ENCODE assay signal across 18 cellular contexts in genomic region chr10:86058964-86059363, GRCh38.
A peak's percentile ranks its signal among the peaks of the same experiment; 100 is the strongest.
DNase-seq lines count a peak whose midpoint lies in the region; ATAC-seq and TF ChIP-seq lines count a peak whose summit lies in the region.
"Had no signal": no experiment of that assay in that cellular context is flagged by ENCODE, and none has a peak within 500 bp of the region (broad histone marks: within the 10 kb centered on the region; RNA-seq: fewer than 3 reads in every experiment).

No MANE protein-coding gene starts in this region.

- peaks cover 11% of the 10 kb centered on the region for H3K4me1 Mint-ChIP-seq in glutamatergic neuron (ENCODE audit: low read depth, unreplicated experiment)
- H3K4me1 Mint-ChIP-seq in activated T-helper 17 cell treated with anti-CD3 and anti-CD28 coated beads, Interleukin-2, amount 50 U/mL, for 72 hours: no peaks in the 10 kb centered on the region
- H3K4me1 Mint-ChIP-seq: B cell had no signal

- H3K27me3 Mint-ChIP-seq in glutamatergic neuron (ENCODE audit: unreplicated experiment): peaks cover 5% of the 10 kb centered on the region
- peaks cover 10% of the 10 kb centered on the region for H3K27me3 Mint-ChIP-seq in activated T-helper 17 cell treated with anti-CD3 and anti-CD28 coated beads, Interleukin-2, amount 50 U/mL, for 72 hours

- peaks cover 5% of the 10 kb centered on the region for H3K36me3 Mint-ChIP-seq in glutamatergic neuron (ENCODE audit: unreplicated experiment)
- H3K36me3 Mint-ChIP-seq in activated T-helper 17 cell treated with anti-CD3 and anti-CD28 coated beads, Interleukin-2, amount 50 U/mL, for 72 hours (ENCODE audit: low read depth): no peaks in the 10 kb centered on the region
- H3K36me3 Mint-ChIP-seq: CD8-positive, alpha-beta T cell had no signal

- H3K4me3 Mint-ChIP-seq in glutamatergic neuron (ENCODE audit: unreplicated experiment): no peak overlapping the region
- no peak overlapping the region for H3K4me3 Mint-ChIP-seq in activated T-helper 17 cell treated with anti-CD3 and anti-CD28 coated beads, Interleukin-2, amount 50 U/mL, for 72 hours
- H3K4me3 Mint-ChIP-seq: B cell; CD4-positive, alpha-beta T cell; CD8-positive, alpha-beta T cell had no signal

- H3K27ac Mint-ChIP-seq in glutamatergic neuron (ENCODE audit: unreplicated experiment): peak overlapping the region; percentile 25
- H3K27ac Mint-ChIP-seq in activated T-helper 17 cell treated with anti-CD3 and anti-CD28 coated beads, Interleukin-2, amount 50 U/mL, for 72 hours: no peak overlapping the region
- H3K27ac Mint-ChIP-seq: B cell; CD4-positive, alpha-beta T cell; CD8-positive, alpha-beta T cell had no signal

- no peak for ATAC-seq in activated T-helper 17 cell treated with anti-CD3 and anti-CD28 coated beads, Interleukin-2, amount 50 U/mL, for 72 hours (replicated peaks)
- ATAC-seq: A549; CD8-positive, alpha-beta T cell had no signal

- peak; percentile 10 for DNase-seq in activated CD8-positive, alpha-beta memory T cell treated with anti-CD3 and anti-CD28 coated beads, Interleukin-2, amount 50 U/mL, for 48 hours
- no peak for DNase-seq in activated CD8-positive, alpha-beta memory T cell treated with anti-CD3 and anti-CD28 coated beads, Interleukin-2, amount 50 U/mL, for 4 hours
- DNase-seq in HT1080 (ENCODE audit: low read depth) (peak; percentile 49), glutamatergic neuron (no peak), mesenteric fat pad (ENCODE audit: low spot score) (peak; percentile 74), A172 (ENCODE audit: low spot score) (no peak), NCI-H1105 (lab: John Stamatoyannopoulos, UW) (no peak)
- DNase-seq: 8988T; AML-193; Caco-2; Calu3; CD4-positive, alpha-beta T cell; CD8-positive, alpha-beta T cell; DMS79 treated with DMSO at 0.1 percent for 48 hours; GF-D8 had no signal

- H3K9me3 Mint-ChIP-seq in glutamatergic neuron (ENCODE audit: unreplicated experiment): peaks cover 2% of the 10 kb centered on the region
- no peaks in the 10 kb centered on the region for H3K9me3 Mint-ChIP-seq in activated T-helper 17 cell treated with anti-CD3 and anti-CD28 coated beads, Interleukin-2, amount 50 U/mL, for 72 hours
- H3K9me3 Mint-ChIP-seq: CD4-positive, alpha-beta T cell; CD8-positive, alpha-beta T cell had no signal

- TF ChIP-seq CTCF in glutamatergic neuron (IDR thresholded peaks at IDR 0.05; ENCODE audit: partially characterized antibody, unreplicated experiment): no peak

Comparison
In these comparisons a context has a peak if more than half of its experiments do, and no peak if none do; other contexts are left out.
1. DNase-seq: peak in activated CD8-positive, alpha-beta memory T cell treated with anti-CD3 and anti-CD28 coated beads, Interleukin-2, amount 50 U/mL, for 48 hours (single experiment), HT1080 (single experiment) and mesenteric fat pad (single experiment); none in activated CD8-positive, alpha-beta memory T cell treated with anti-CD3 and anti-CD28 coated beads, Interleukin-2, amount 50 U/mL, for 4 hours (single experiment), glutamatergic neuron (single experiment), A172 (single experiment) and NCI-H1105 (single experiment).